In the genomic region with DNA sequence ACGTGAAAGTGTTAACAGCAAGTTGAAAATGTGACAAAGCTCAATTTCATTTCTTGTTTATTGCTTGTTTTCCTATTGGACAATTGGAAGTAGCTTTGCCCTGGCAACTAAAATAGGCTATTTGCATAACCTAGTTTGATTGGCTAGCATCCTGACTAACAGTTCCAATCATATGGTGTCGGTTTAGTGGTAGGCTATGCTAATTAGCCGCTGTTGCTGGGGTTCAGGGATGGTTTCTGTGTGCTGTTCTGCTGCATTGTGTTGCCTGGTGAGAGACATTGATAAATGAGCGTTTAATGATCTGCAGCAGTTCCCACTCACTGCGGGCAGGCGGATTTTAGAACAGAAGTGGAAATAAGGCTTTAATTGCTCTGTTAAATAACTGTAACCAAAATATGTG, we compare ENCODE assay signal across 8 cellular contexts.
DNase-seq lines count a peak whose midpoint lies in the region; ATAC-seq and TF ChIP-seq lines count a peak whose summit lies in the region.

No MANE protein-coding gene starts in this region.

- POLR2A ChIA-PET in HEK293T (lab: Yijun Ruan, JAX), result interaction anchor here (1.1 kb wide), 1 partner anchor 129 kb away, joined by 4 read pairs; no protein-coding TSS in a partner anchor

- CTCF ChIA-PET in HEK293T (lab: Yijun Ruan, JAX), result no interaction called here

- DNase-seq in AG20443 (ENCODE audit: low spot score) (peak; percentile 73), HEK293T (ENCODE audit: extremely low spot score) (peak; percentile 92), NCI-H748 treated with DMSO at 0.1 percent for 48 hours (lab: John Stamatoyannopoulos, UW) (peak; percentile 93), globus pallidus (ENCODE audit: low spot score) (peak; percentile 94), occipital lobe (lab: John Stamatoyannopoulos, UW) (peak; percentile 61), UCSD-AML1 (lab: John Stamatoyannopoulos, UW; ENCODE audit: unreplicated experiment) (no peak)
- peak; percentile 22 for DNase-seq in activated naive CD4-positive, alpha-beta T cell treated with anti-CD3 and anti-CD28 coated beads, Interleukin-2, amount 50 U/mL, for 16 hours

- ATAC-seq in HG03280 (IDR thresholded peaks at IDR 0.05; ENCODE audit: unreplicated experiment), result no peak

TF ChIP-seq in HEK293T, 16 proteins besides CTCF, POLR2A, EP300 and RAD21:
- TF ChIP-seq SUZ12 (IDR thresholded peaks at IDR 0.05) (no peak), ELF4 (IDR thresholded peaks at IDR 0.05) (no peak), HDGF (IDR thresholded peaks at IDR 0.05; ENCODE audit: borderline replicate concordance) (no peak), FOXA1 (IDR thresholded peaks at IDR 0.05) (no peak), FOXM1 (IDR thresholded peaks at IDR 0.05; ENCODE audit: borderline replicate concordance) (no peak), ZNF384 (IDR thresholded peaks at IDR 0.05) (no peak), BHLHE40 (IDR thresholded peaks at IDR 0.05; ENCODE audit: borderline replicate concordance) (no peak), FOXK2 (IDR thresholded peaks at IDR 0.05) (0 out of 2 replicates have a peak, but pooled peaks have one; percentile 71), L3MBTL2 (conservative IDR thresholded peaks at IDR 0.05) (no peak)
- TF ChIP-seq, protein P1, sequence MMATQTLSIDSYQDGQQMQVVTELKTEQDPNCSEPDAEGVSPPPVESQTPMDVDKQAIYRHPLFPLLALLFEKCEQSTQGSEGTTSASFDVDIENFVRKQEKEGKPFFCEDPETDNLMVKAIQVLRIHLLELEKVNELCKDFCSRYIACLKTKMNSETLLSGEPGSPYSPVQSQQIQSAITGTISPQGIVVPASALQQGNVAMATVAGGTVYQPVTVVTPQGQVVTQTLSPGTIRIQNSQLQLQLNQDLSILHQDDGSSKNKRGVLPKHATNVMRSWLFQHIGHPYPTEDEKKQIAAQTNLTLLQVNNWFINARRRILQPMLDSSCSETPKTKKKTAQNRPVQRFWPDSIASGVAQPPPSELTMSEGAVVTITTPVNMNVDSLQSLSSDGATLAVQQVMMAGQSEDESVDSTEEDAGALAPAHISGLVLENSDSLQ (IDR thresholded peaks at IDR 0.05), result peak; percentile 99
